ENCODE assay signal across 20 cellular contexts in the genomic region with DNA sequence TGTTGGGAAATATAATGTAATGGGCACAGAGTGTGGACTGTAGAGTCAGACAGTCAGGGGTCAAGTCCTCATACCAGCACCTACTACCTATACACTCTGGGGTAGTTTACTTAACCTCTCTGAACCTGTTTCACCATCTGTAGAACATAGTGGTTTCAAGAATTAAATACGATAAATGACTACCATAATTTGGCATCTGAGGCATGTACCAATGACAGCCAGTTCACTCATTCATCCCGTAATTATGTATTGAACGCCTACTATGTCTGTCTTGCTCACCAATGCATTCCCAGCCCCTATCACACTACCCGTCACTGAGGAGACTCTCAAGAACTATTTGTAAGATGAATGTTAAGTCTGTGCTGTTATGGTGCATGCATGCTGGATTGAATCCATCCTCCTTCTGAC. TPM values are rescaled to one million over a fixed set of nuclear protein-coding genes. Genes with fewer than 3 reads are reported as not detected.
DNase-seq lines count a peak whose midpoint lies in the region; TF ChIP-seq lines count a peak whose summit lies in the region.
"Had no signal": no experiment of that assay in that cellular context is flagged by ENCODE, and none has a peak within 500 bp of the region (broad histone marks: within the 10 kb centered on the region; RNA-seq: fewer than 3 reads in every experiment).

No MANE protein-coding gene starts in this region.

- no peak overlapping the region for H3K4me3 ChIP-seq in breast epithelium
- H3K4me3 ChIP-seq in astrocyte of the spinal cord (ENCODE audit: low read depth, low read length) = no peak overlapping the region
- no peak overlapping the region for H3K4me3 ChIP-seq in ovary
- H3K4me3 ChIP-seq: dorsolateral prefrontal cortex had no signal

- H3K36me3 ChIP-seq in breast epithelium (no peaks in the 10 kb centered on the region), ovary (no peaks in the 10 kb centered on the region)

- no peaks in the 10 kb centered on the region for H3K4me1 ChIP-seq in breast epithelium
- no peaks in the 10 kb centered on the region for H3K4me1 ChIP-seq in ovary (ENCODE audit: insufficient read depth)

- POLR2A ChIA-PET in MCF 10A (lab: Yijun Ruan, JAX) = interaction anchor here (2.8 kb wide), 1 partner anchor 58 kb away, joined by 10 read pairs; no protein-coding TSS in a partner anchor

- H3K27ac ChIP-seq in breast epithelium (no peak overlapping the region), substantia nigra (ENCODE audit: low read depth, low read length, poor library complexity, severe bottlenecking) (no peak overlapping the region), ovary (no peak overlapping the region)
- H3K27ac ChIP-seq: 22Rv1, dorsolateral prefrontal cortex had no signal

- TF ChIP-seq POLR2A in breast epithelium (IDR thresholded peaks at IDR 0.05) (no peak), ovary (IDR thresholded peaks at IDR 0.05) (no peak)

- in situ Hi-C loops in astrocyte of the spinal cord (cut with HindIII; ENCODE audit: low sequenced_read_pairs) = no loop called here

- H3K9me3 ChIP-seq in breast epithelium (no peaks in the 10 kb centered on the region), ovary (no peaks in the 10 kb centered on the region)
- H3K9me3 ChIP-seq: Caco-2 had no signal

- H3K27me3 Mint-ChIP-seq in MCF 10A (ENCODE audit: insufficient read depth, unreplicated experiment) (no peaks in the 10 kb centered on the region), chondrocyte (ENCODE audit: low read depth) (peaks cover 28% of the 10 kb centered on the region)

- whole genome bisulfite sequencing in ovary, 3 donors = 61 to 76% (median 68%) methylated on average over 4 of the region's 4 CpGs

- H3K27ac Mint-ChIP-seq in MCF 10A (ENCODE audit: low read depth, unreplicated experiment) = no peak overlapping the region
- H3K27ac Mint-ChIP-seq in chondrocyte (ENCODE audit: unreplicated experiment) = no peak overlapping the region
- H3K27ac Mint-ChIP-seq: activated naive CD8-positive, alpha-beta T cell treated with anti-CD3 and anti-CD28 coated beads, Interleukin-2, amount 50 U/mL, for 24 hours; natural killer cell treated with Interleukin-12 subunit alpha and Interleukin-12 subunit beta and Interleukin-15 and Interleukin-18, amount 100 ng/mL, for 72 hours had no signal

- DNase-seq in MCF 10A (ENCODE audit: unreplicated experiment) (peak; percentile 67), breast epithelium (ENCODE audit: low spot score in 2 of 2) (no peak), astrocyte of the spinal cord (ENCODE audit: low read depth, low spot score) (peak; percentile 53), kidney tubule cell (ENCODE audit: low spot score) (peak; percentile 65), substantia nigra (lab: John Stamatoyannopoulos, UW) (no peak), chondrocyte (ENCODE audit: low spot score) (no peak), ovary (no peak)
- DNase-seq in central memory CD4-positive, alpha-beta T cell = no peak
- DNase-seq: activated CD4-positive, alpha-beta T cell treated with anti-CD3 and anti-CD28 coated beads for 1 hour; activated naive CD8-positive, alpha-beta T cell treated with anti-CD3 and anti-CD28 coated beads, Interleukin-2, amount 50 U/mL, for 24 hours; activated T-cell treated with anti-CD3 and anti-CD28 coated beads, Interleukin-2, amount 50 U/mL, for 1 hour; dorsolateral prefrontal cortex; head of caudate nucleus; NCI-H524; RPMI8226 had no signal

- H3K4me3 Mint-ChIP-seq in MCF 10A (ENCODE audit: unreplicated experiment) (no peak overlapping the region), chondrocyte (ENCODE audit: unreplicated experiment) (no peak overlapping the region)
- H3K4me3 Mint-ChIP-seq: activated naive CD8-positive, alpha-beta T cell treated with anti-CD3 and anti-CD28 coated beads, Interleukin-2, amount 50 U/mL, for 24 hours; natural killer cell treated with Interleukin-12 subunit alpha and Interleukin-12 subunit beta and Interleukin-15 and Interleukin-18, amount 100 ng/mL, for 72 hours had no signal

- H3K9me3 Mint-ChIP-seq in MCF 10A (ENCODE audit: unreplicated experiment) (no peaks in the 10 kb centered on the region), chondrocyte (ENCODE audit: low read depth) (no peaks in the 10 kb centered on the region)
- H3K9me3 Mint-ChIP-seq: activated naive CD8-positive, alpha-beta T cell treated with anti-CD3 and anti-CD28 coated beads, Interleukin-2, amount 50 U/mL, for 24 hours; natural killer cell treated with Interleukin-12 subunit alpha and Interleukin-12 subunit beta and Interleukin-15 and Interleukin-18, amount 100 ng/mL, for 72 hours had no signal

- BruUV-seq in MCF 10A (replicated peaks; lab: Mats Ljungman, UMichigan) = no TSS peak

- CTCF ChIA-PET in MCF 10A (lab: Yijun Ruan, JAX) = interaction anchor here (2.4 to 15.2 kb wide), 5 partner anchors 11 to 59 kb away, joined by 11 to 935 read pairs (median 24); a partner anchor contains a TSS

- intact Hi-C loops in MCF 10A (cut with micrococcal nuclease) (no loop called here), breast epithelium (cut with DNase I; ENCODE audit: low total_unique reads) (no loop called here), ovary (cut with DNase I) (no loop called here)

- H3K27me3 ChIP-seq in breast epithelium = no peaks in the 10 kb centered on the region
- no peaks in the 10 kb centered on the region for H3K27me3 ChIP-seq in ovary
- H3K27me3 ChIP-seq: dorsolateral prefrontal cortex had no signal

- no peak for TF ChIP-seq CTCF in MCF 10A (IDR thresholded peaks at IDR 0.05; ENCODE audit: unreplicated experiment)
- no peak for TF ChIP-seq CTCF in breast epithelium (IDR thresholded peaks at IDR 0.05)
- TF ChIP-seq CTCF in astrocyte of the spinal cord (IDR thresholded peaks at IDR 0.05; ENCODE audit: low read depth, low read length) = no peak
- TF ChIP-seq CTCF in chondrocyte (IDR thresholded peaks at IDR 0.05) = no peak
- TF ChIP-seq CTCF in ovary (IDR thresholded peaks at IDR 0.05) = no peak

- H3K4me1 Mint-ChIP-seq in MCF 10A (ENCODE audit: insufficient read depth, unreplicated experiment) = peaks cover 18% of the 10 kb centered on the region
- peaks cover 3% of the 10 kb centered on the region for H3K4me1 Mint-ChIP-seq in chondrocyte (ENCODE audit: low read depth)
- H3K4me1 Mint-ChIP-seq: activated naive CD8-positive, alpha-beta T cell treated with anti-CD3 and anti-CD28 coated beads, Interleukin-2, amount 50 U/mL, for 24 hours had no signal

- no peak for TF ChIP-seq EP300 in ovary (IDR thresholded peaks at IDR 0.05)

- H3K36me3 Mint-ChIP-seq in MCF 10A (ENCODE audit: insufficient read depth, unreplicated experiment) = no peaks in the 10 kb centered on the region
- no peaks in the 10 kb centered on the region for H3K36me3 Mint-ChIP-seq in chondrocyte (ENCODE audit: low read depth)
- H3K36me3 Mint-ChIP-seq: natural killer cell treated with Interleukin-12 subunit alpha and Interleukin-12 subunit beta and Interleukin-15 and Interleukin-18, amount 100 ng/mL, for 72 hours had no signal

RNA-seq across cellular contexts. Expression of a gene that starts 2.0 kb away (rescaled TPM):
- total RNA-seq in MCF 10A (2022) (not detected in 2 replicates), breast epithelium (1 to 10 TPM in 1 of 3 donors, not detected in 2; 3.9 TPM), chondrocyte (2.1 to 2.4 TPM in 2 of 3 replicates, not detected in the other), ovary (1 to 10 TPM in 3 of 7 donors, under 1 TPM in 1, not detected in 3; 0.20 to 5.0 (median 1.7) TPM)
- polyA plus RNA-seq in ovary = not detected
- total RNA-seq: dorsolateral prefrontal cortex; natural killer cell treated with Interleukin-12 subunit alpha and Interleukin-12 subunit beta and Interleukin-15 and Interleukin-18, amount 100 ng/mL, for 72 hours; sciatic nerve; T-helper 1 cell treated with Interleukin-12 subunit alpha and Interleukin-12 subunit beta and Interleukin-4 antibody, amounts not matched to agents 30 ng/mL and 1 ng/mL, for 36 hours had no signal

RNA-seq across cellular contexts. Expression of a gene that starts 10.6 kb away (rescaled TPM):
- 107 and 136 TPM in 2 replicates for total RNA-seq in MCF 10A (2022)
- 10 to 100 TPM; 38.1 to 61.2 (median 54.4) TPM for total RNA-seq in breast epithelium
- total RNA-seq in chondrocyte = 58.0 to 70.3 TPM (median 59.6 TPM) in 3 replicates
- total RNA-seq in ovary = 10 to 100 TPM; 26.5 to 90.9 (median 61.5) TPM
- 10 to 100 TPM; 35.6 to 71.1 TPM for polyA plus RNA-seq in ovary

RNA-seq across cellular contexts. Expression of a gene that starts 29.7 kb away (rescaled TPM):
- not detected in 2 replicates for total RNA-seq in MCF 10A (2022)
- total RNA-seq in breast epithelium = under 1 TPM in 1 of 3 donors, not detected in 2; 0.66 TPM
- total RNA-seq in chondrocyte = not detected in 3 replicates
- total RNA-seq in ovary = 1 to 10 TPM in 3 of 7 donors, under 1 TPM in 2, not detected in 2; 0.25 to 8.4 (median 2.4) TPM
- not detected for polyA plus RNA-seq in ovary
- total RNA-seq: natural killer cell treated with Interleukin-12 subunit alpha and Interleukin-12 subunit beta and Interleukin-15 and Interleukin-18, amount 100 ng/mL, for 72 hours; sciatic nerve; T-helper 1 cell treated with Interleukin-12 subunit alpha and Interleukin-12 subunit beta and Interleukin-4 antibody, amounts not matched to agents 30 ng/mL and 1 ng/mL, for 36 hours had no signal

RNA-seq across cellular contexts. Expression of a gene that starts 51.6 kb away (rescaled TPM):
- total RNA-seq in MCF 10A (2022) (3.2 and 4.9 TPM in 2 replicates), breast epithelium (1 to 10 TPM in 1 of 3 donors, not detected in 2; 3.3 TPM), chondrocyte (not detected in 3 replicates), ovary (10 to 100 TPM in 2 of 7 donors, 1 to 10 TPM in 2, under 1 TPM in 2, not detected in 1; 0.24 to 23.1 (median 1.8) TPM)
- 1 to 10 TPM in 1 of 2 donors, under 1 TPM in 1; 0.50 to 3.2 TPM for polyA plus RNA-seq in ovary
- total RNA-seq: natural killer cell treated with Interleukin-12 subunit alpha and Interleukin-12 subunit beta and Interleukin-15 and Interleukin-18, amount 100 ng/mL, for 72 hours; sciatic nerve; T-helper 1 cell treated with Interleukin-12 subunit alpha and Interleukin-12 subunit beta and Interleukin-4 antibody, amounts not matched to agents 30 ng/mL and 1 ng/mL, for 36 hours had no signal

Comparison
In these comparisons a context has a peak if more than half of its experiments do, and no peak if none do; other contexts are left out.
1. DNase-seq: peak in MCF 10A (single experiment), astrocyte of the spinal cord (single experiment) and kidney tubule cell (single experiment); none in breast epithelium (0 of 2), central memory CD4-positive, alpha-beta T cell (single experiment), substantia nigra (0 of 49), chondrocyte (single experiment) and ovary (0 of 5).